In the genomic region with DNA sequence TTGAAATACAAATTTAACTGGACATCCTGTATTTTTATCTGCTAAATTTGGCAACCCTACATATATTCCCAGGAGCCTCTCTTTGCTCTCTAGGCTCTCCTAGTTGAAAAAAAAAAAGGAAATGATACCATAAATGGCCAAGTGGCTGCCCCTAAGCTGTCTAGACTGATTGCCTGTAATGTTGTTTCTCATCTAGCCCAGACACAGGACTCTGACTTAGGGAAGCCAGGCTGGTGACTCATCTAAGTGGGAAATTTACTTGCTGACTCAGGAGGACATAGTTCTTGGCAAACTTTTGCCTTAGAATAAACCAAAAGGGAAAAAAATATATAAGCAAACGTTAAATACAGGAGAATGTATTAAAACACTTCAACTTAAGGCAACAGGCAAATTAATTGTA, we compare ENCODE assay signal across 8 cellular contexts. TPM values are rescaled to one million over a fixed set of nuclear protein-coding genes. Genes with fewer than 3 reads are reported as not detected.
DNase-seq lines count a peak whose midpoint lies in the region; ATAC-seq and TF ChIP-seq lines count a peak whose summit lies in the region.

No MANE protein-coding gene starts in this region.

- H3K9me3 ChIP-seq in BLaER1 (no peaks in the 10 kb centered on the region), mucosa of descending colon (no peaks in the 10 kb centered on the region)

- H3K4me1 ChIP-seq in BLaER1 (peaks cover 17% of the 10 kb centered on the region), mucosa of descending colon (ENCODE audit: low read depth) (no peaks in the 10 kb centered on the region)

- intact Hi-C loops in mucosa of descending colon (cut with DNase I, micrococcal nuclease), result no loop called here

- DNase-seq in NCI-H69 (lab: John Stamatoyannopoulos, UW) (peak; percentile 64), dedifferentiated amniotic fluid mesenchymal stem cell (ENCODE audit: extremely low spot score) (peak; percentile 97), mucosa of descending colon (peak in 1 of 3 donors; percentile 27), NCI-H2171 (lab: John Stamatoyannopoulos, UW) (no peak), ecto neural progenitor cell (ENCODE audit: low spot score) (no peak), NCI-H748 treated with DMSO at 0.1 percent for 48 hours (lab: John Stamatoyannopoulos, UW) (no peak)

- H3K36me3 ChIP-seq in BLaER1 (no peaks in the 10 kb centered on the region), mucosa of descending colon (ENCODE audit: low read depth) (no peaks in the 10 kb centered on the region)

- H4K20me1 ChIP-seq in BLaER1, result no peaks in the 10 kb centered on the region

- no peak overlapping the region for H3K9ac ChIP-seq in BLaER1

- no peak overlapping the region for H3K27ac ChIP-seq in BLaER1

- peak overlapping the region; percentile 34 for H3K4me2 ChIP-seq in BLaER1

- H3K4me3 ChIP-seq in BLaER1, result no peak overlapping the region
- H3K4me3 ChIP-seq in mucosa of descending colon, result no peak overlapping the region

- TF ChIP-seq CTCF in mucosa of descending colon (IDR thresholded peaks at IDR 0.05), result no peak

- peak; percentile 67 for ATAC-seq in GM21786 (IDR thresholded peaks at IDR 0.05; ENCODE audit: unreplicated experiment)
- ATAC-seq in mucosa of descending colon, result peak; percentile 95

- H3K27me3 ChIP-seq in BLaER1, result no peaks in the 10 kb centered on the region

RNA-seq across cellular contexts. Expression of a gene that starts 14.6 kb away (rescaled TPM):
- total RNA-seq in mucosa of descending colon, result 10 to 100 TPM; 41.0 to 62.8 (median 47.2) TPM

Comparison
In these comparisons a context has a peak if more than half of its experiments do, and no peak if none do; other contexts are left out.
1. DNase-seq: peak in NCI-H69 (single experiment) and dedifferentiated amniotic fluid mesenchymal stem cell (single experiment); none in NCI-H2171 (single experiment), ecto neural progenitor cell (single experiment) and NCI-H748 treated with DMSO at 0.1 percent for 48 hours (single experiment).